18 cellular contexts compared by ENCODE assay signal in the genomic region with DNA sequence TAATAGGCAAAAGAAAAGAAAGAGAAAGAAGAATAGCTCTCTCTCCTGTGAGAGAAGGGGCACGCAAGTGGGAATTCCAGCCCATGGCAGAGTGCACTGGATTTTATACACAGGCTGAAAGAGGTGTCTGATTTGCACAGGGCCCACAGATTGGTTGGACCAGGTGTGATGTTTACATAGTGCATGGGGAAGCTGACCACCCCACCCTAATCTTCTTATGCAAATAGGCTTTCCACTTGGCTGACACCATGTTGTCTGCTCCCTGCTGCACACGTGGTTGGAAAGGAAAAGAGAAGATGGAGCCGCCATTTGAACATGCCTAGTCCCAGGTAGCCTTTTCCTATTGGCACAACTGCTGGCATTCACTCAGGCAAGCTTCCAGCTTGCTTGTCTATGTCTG. TPM values are rescaled to one million over a fixed set of nuclear protein-coding genes. Genes with fewer than 3 reads are reported as not detected.
DNase-seq lines count a peak whose midpoint lies in the region; ATAC-seq and TF ChIP-seq lines count a peak whose summit lies in the region.
"Had no signal": no experiment of that assay in that cellular context is flagged by ENCODE, and none has a peak within 500 bp of the region (broad histone marks: within the 10 kb centered on the region; RNA-seq: fewer than 3 reads in every experiment).

No MANE protein-coding gene starts in this region.

- H3K27ac ChIP-seq in MM.1S (ENCODE audit: low read length): no peak overlapping the region
- H3K27ac ChIP-seq: A549 had no signal

- H3K27ac Mint-ChIP-seq in activated B cell treated with CpG ODN at 0.5 μM for 24 hours (peak overlapping the region; percentile 19), naive B cell (peak overlapping the region in 2 of 6 donors; percentile 56 to 67), glutamatergic neuron (ENCODE audit: unreplicated experiment) (no peak overlapping the region)
- H3K27ac Mint-ChIP-seq: GM23338 had no signal

- peak overlapping the region; percentile 8 for H3K4me3 Mint-ChIP-seq in activated B cell treated with CpG ODN at 0.5 μM for 24 hours
- peak overlapping the region in 7 of 8 donors; percentile 3 to 82 (median 71) for H3K4me3 Mint-ChIP-seq in naive B cell
- no peak overlapping the region for H3K4me3 Mint-ChIP-seq in glutamatergic neuron (ENCODE audit: unreplicated experiment)
- H3K4me3 Mint-ChIP-seq: CD4-positive, CD25-positive, alpha-beta regulatory T cell; GM23338 had no signal

- peaks cover 34% of the 10 kb centered on the region for H3K4me1 Mint-ChIP-seq in activated B cell treated with CpG ODN at 0.5 μM for 24 hours
- H3K4me1 Mint-ChIP-seq in naive B cell: peaks cover 32 to 44% (median 36%) of the 10 kb centered on the region in 3 donors
- no peaks in the 10 kb centered on the region for H3K4me1 Mint-ChIP-seq in glutamatergic neuron (ENCODE audit: low read depth, unreplicated experiment)
- H3K4me1 Mint-ChIP-seq: GM23338 had no signal

- no peaks in the 10 kb centered on the region for H3F3A ChIP-seq in MM.1S (ENCODE audit: insufficient read depth, low read length)

- CTCF ChIA-PET in activated B cell treated with CpG ODN at 0.5 μM for 24 hours (lab: Charles Lee): interaction anchor here (1.0 kb wide), 1 partner anchor 286 kb away, joined by 3 read pairs; no protein-coding TSS in a partner anchor

- no peaks in the 10 kb centered on the region for H3K36me3 ChIP-seq in MM.1S (replicated peaks; ENCODE audit: insufficient read depth, low read length)
- H3K36me3 ChIP-seq: HAP-1 had no signal

- H3K4me2 ChIP-seq in MM.1S (ENCODE audit: low read depth, low read length): no peak overlapping the region
- H3K4me2 ChIP-seq: A549, GM23338 had no signal

- no peaks in the 10 kb centered on the region for H4K20me1 ChIP-seq in MM.1S (ENCODE audit: insufficient read depth, low read length)

- ATAC-seq in activated B cell treated with CpG ODN at 0.5 μM for 24 hours (ENCODE audit: low read depth) (peak; percentile 28), naive B cell (ENCODE audit: low read depth in 2 of 2) (peak; percentile 46 to 84), GM18907 (IDR thresholded peaks at IDR 0.05; ENCODE audit: unreplicated experiment) (no peak)
- ATAC-seq: A549, GM23338, Right ventricle myocardium inferior had no signal

- DNase-seq in GM12865 (ENCODE audit: low read depth) (peak; percentile 30), NCI-H526 (lab: John Stamatoyannopoulos, UW) (peak; percentile 87 to 89), activated B cell treated with CpG ODN at 0.5 μM for 24 hours (no peak), naive B cell (no peak), glutamatergic neuron (no peak), MM.1S (no peak)
- no peak for DNase-seq in activated CD4-positive, alpha-beta T cell treated with anti-CD3 and anti-CD28 coated beads for 48 hours
- DNase-seq: CD4-positive, CD25-positive, alpha-beta regulatory T cell; IMR-90; Kasumi-1; NCI-H1048; NCI-H446 treated with DMSO at 0.1 percent for 48 hours; OCI-M1 had no signal

- H3K4me3 ChIP-seq in GM12865 (ENCODE audit: low read depth, low read length) (no peak overlapping the region), MM.1S (ENCODE audit: low read length) (no peak overlapping the region)
- H3K4me3 ChIP-seq: A549, GM23338, HAP-1 had no signal

- no peaks in the 10 kb centered on the region for H3K36me3 Mint-ChIP-seq in activated B cell treated with CpG ODN at 0.5 μM for 24 hours (ENCODE audit: low read depth)
- H3K36me3 Mint-ChIP-seq in naive B cell: no peaks in the 10 kb centered on the region
- no peaks in the 10 kb centered on the region for H3K36me3 Mint-ChIP-seq in glutamatergic neuron (ENCODE audit: unreplicated experiment)
- H3K36me3 Mint-ChIP-seq: CD4-positive, CD25-positive, alpha-beta regulatory T cell had no signal

- no peaks in the 10 kb centered on the region for H3K9me3 ChIP-seq in MM.1S (replicated peaks; ENCODE audit: insufficient read depth, low read length)
- H3K9me3 ChIP-seq: A549, HAP-1 had no signal

- TF ChIP-seq CTCF in GM12865 (IDR thresholded peaks at IDR 0.05; ENCODE audit: insufficient read depth, low read depth, low read length, missing control alignments) (no peak), activated B cell treated with CpG ODN at 0.5 μM for 24 hours (IDR thresholded peaks at IDR 0.05) (no peak), glutamatergic neuron (IDR thresholded peaks at IDR 0.05; ENCODE audit: partially characterized antibody, unreplicated experiment) (no peak), MM.1S (IDR thresholded peaks at IDR 0.05; ENCODE audit: low read length) (no peak)

- H3K79me2 ChIP-seq in MM.1S (ENCODE audit: low read length): no peaks in the 10 kb centered on the region

- no peak overlapping the region for H3K9ac ChIP-seq in MM.1S (ENCODE audit: low read length)

- no peaks in the 10 kb centered on the region for H3K27me3 Mint-ChIP-seq in activated B cell treated with CpG ODN at 0.5 μM for 24 hours
- H3K27me3 Mint-ChIP-seq in naive B cell: no peaks in the 10 kb centered on the region
- no peaks in the 10 kb centered on the region for H3K27me3 Mint-ChIP-seq in glutamatergic neuron (ENCODE audit: unreplicated experiment)

- POLR2A ChIA-PET in activated B cell treated with CpG ODN at 0.5 μM for 24 hours (lab: Charles Lee): no interaction called here

- H3K27me3 ChIP-seq in MM.1S (replicated peaks; ENCODE audit: insufficient read depth, low read length): no peaks in the 10 kb centered on the region

- H3K9me3 Mint-ChIP-seq in activated B cell treated with CpG ODN at 0.5 μM for 24 hours (peaks cover 2% of the 10 kb centered on the region), naive B cell (peaks cover 0 to 4% (median 0%) of the 10 kb centered on the region in 7 donors), glutamatergic neuron (ENCODE audit: unreplicated experiment) (peaks cover 2% of the 10 kb centered on the region)
- H3K9me3 Mint-ChIP-seq: CD4-positive, CD25-positive, alpha-beta regulatory T cell; GM23338 had no signal

- no peaks in the 10 kb centered on the region for H3K4me1 ChIP-seq in MM.1S (ENCODE audit: low read length)
- H3K4me1 ChIP-seq: A549, HAP-1 had no signal

- H3K9me2 ChIP-seq in MM.1S (replicated peaks; ENCODE audit: insufficient read depth, low read length): no peaks in the 10 kb centered on the region

- intact Hi-C loops in activated B cell treated with CpG ODN at 0.5 μM for 24 hours (cut with micrococcal nuclease): loop anchor here (2.0 kb wide), 1 partner anchor 23 kb away; no protein-coding TSS in a partner anchor

- no peak overlapping the region for H2AFZ ChIP-seq in MM.1S (ENCODE audit: low read length)
- H2AFZ ChIP-seq: GM23338 had no signal

RNA-seq across cellular contexts. Expression of a gene that starts 20.2 kb away (rescaled TPM):
- total RNA-seq in activated B cell treated with CpG ODN at 0.5 μM for 24 hours (8.9 and 9.0 TPM in 2 replicates), glutamatergic neuron (ENCODE audit: unreplicated experiment) (0.42 TPM)
- 1 to 10 TPM; 3.6 to 6.3 (median 4.4) TPM for polyA plus RNA-seq in naive B cell (ENCODE audit: low read depth in 6 of 6)

Comparison
In these comparisons a context has a peak if more than half of its experiments do, and no peak if none do; other contexts are left out.
1. DNase-seq: peak in GM12865 (single experiment) and NCI-H526 (2 of 2); none in activated B cell treated with CpG ODN at 0.5 μM for 24 hours (single experiment), naive B cell (single experiment), glutamatergic neuron (single experiment), activated CD4-positive, alpha-beta T cell treated with anti-CD3 and anti-CD28 coated beads for 48 hours (single experiment) and MM.1S (single experiment).